In the genomic region with DNA sequence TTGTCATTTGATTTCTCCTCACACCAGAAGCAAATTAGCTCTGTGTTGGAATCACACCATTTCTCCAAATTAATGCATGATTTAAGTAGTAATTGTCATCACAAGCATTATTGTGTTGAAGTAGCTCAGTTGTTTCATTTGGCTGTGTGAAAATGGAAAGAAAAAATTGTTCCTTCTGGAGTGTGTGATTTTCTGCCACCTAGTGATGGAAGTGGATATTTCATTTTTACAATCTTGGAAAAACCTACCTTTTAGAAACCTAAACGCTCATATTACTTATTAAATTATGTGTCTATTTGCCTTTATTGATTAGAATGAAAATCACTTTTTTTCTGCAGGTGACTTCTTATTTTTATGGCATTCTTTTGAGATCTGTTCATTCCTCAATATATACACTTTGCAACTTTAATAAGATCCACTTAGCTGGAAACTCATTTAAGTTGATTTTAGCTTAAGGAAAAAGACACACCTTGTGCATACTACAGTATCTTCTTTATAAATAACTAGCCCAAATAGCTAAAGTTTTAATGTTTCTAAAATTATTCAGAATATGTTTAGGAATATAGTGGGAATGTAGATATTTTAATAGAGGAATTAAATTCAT, we compare ENCODE assay signal across 9 cellular contexts. TPM values are rescaled to one million over a fixed set of nuclear protein-coding genes. Genes with fewer than 3 reads are reported as not detected.
A peak's percentile ranks its signal among the peaks of the same experiment; 100 is the strongest.
DNase-seq lines count a peak whose midpoint lies in the region; ATAC-seq, FAIRE-seq and TF ChIP-seq lines count a peak whose summit lies in the region.
"Had no signal": no experiment of that assay in that cellular context is flagged by ENCODE, and none has a peak within 500 bp of the region (broad histone marks: within the 10 kb centered on the region; RNA-seq: fewer than 3 reads in every experiment).

No MANE protein-coding gene starts in this region.

- H3K9me3 ChIP-seq in CD4-positive, alpha-beta T cell (ENCODE audit: control insufficient read depth, low read length) = no peaks in the 10 kb centered on the region
- no peaks in the 10 kb centered on the region for H3K9me3 ChIP-seq in endothelial cell of umbilical vein (replicated peaks; ENCODE audit: control insufficient read depth, insufficient read depth, low read length)

- dilution Hi-C loops in endothelial cell of umbilical vein (cut with MboI; ENCODE audit: extremely low pct_ligation_motif_present, low sequenced_read_pairs) = no loop called here

- no peaks in the 10 kb centered on the region for H3K4me1 ChIP-seq in endothelial cell of umbilical vein (ENCODE audit: control insufficient read depth, extremely low read depth, insufficient read depth, low read length)

- BruUV-seq in endothelial cell of umbilical vein (replicated peaks; lab: Mats Ljungman, UMichigan) = no TSS peak

- no peaks in the 10 kb centered on the region for H3K79me2 ChIP-seq in endothelial cell of umbilical vein (ENCODE audit: control insufficient read depth, insufficient read depth, low read length)

- POLR2A ChIA-PET in CD4-positive, alpha-beta T cell (lab: Charles Lee) = no interaction called here
- POLR2A ChIA-PET in endothelial cell of umbilical vein (lab: Charles Lee) = no interaction called here

- peak; percentile 66 for TF ChIP-seq CTCF in CD4-positive, alpha-beta T cell (IDR thresholded peaks at IDR 0.05)
- TF ChIP-seq CTCF in GM20000 (IDR thresholded peaks at IDR 0.05; ENCODE audit: extremely low read depth, missing control alignments) (no peak), endothelial cell of umbilical vein (IDR thresholded peaks at IDR 0.05; ENCODE audit: extremely low read depth in 1 of 2, insufficient read depth in 1 of 2, low read depth in 1 of 2, low read length in 2 of 2) (peak; percentile 17 to 33)

- H3K9me3 Mint-ChIP-seq in CD4-positive, alpha-beta T cell = no peaks in the 10 kb centered on the region
- no peaks in the 10 kb centered on the region for H3K9me3 Mint-ChIP-seq in stimulated activated naive CD8-positive, alpha-beta T cell treated with anti-CD3 and anti-CD28 coated beads, Interleukin-15, amount 100 ng/mL, for 72 hours
- H3K9me3 Mint-ChIP-seq in immature natural killer cell = no peaks in the 10 kb centered on the region
- H3K9me3 Mint-ChIP-seq: IgD-negative memory B cell had no signal

- no peak overlapping the region for H3K4me3 ChIP-seq in endothelial cell of umbilical vein (replicated peaks in 1 of 3; ENCODE audit: insufficient read depth in 1 of 3, low read depth in 1 of 3, low read length in 3 of 3)

- no peaks in the 10 kb centered on the region for H3K27me3 ChIP-seq in CD4-positive, alpha-beta T cell (ENCODE audit: control insufficient read depth, insufficient read depth, low read length)
- H3K27me3 ChIP-seq in endothelial cell of umbilical vein (ENCODE audit: control insufficient read depth in 2 of 2, insufficient read depth in 2 of 2, low read length in 2 of 2) = no peaks in the 10 kb centered on the region

- CTCF ChIA-PET in CD4-positive, alpha-beta T cell (lab: Charles Lee) = interaction anchor here (0.6 to 1.1 kb wide), 2 partner anchors 8 to 51 kb away, joined by 3 read pairs; no protein-coding TSS in a partner anchor
- CTCF ChIA-PET in endothelial cell of umbilical vein (lab: Charles Lee) = interaction anchor here (0.6 to 3.9 kb wide), 33 partner anchors 8 to 730 kb away, joined by 3 to 62 read pairs (median 4); no protein-coding TSS in a partner anchor

- no peak overlapping the region for H2AFZ ChIP-seq in endothelial cell of umbilical vein (ENCODE audit: low read depth, low read length)

- H4K20me1 ChIP-seq in endothelial cell of umbilical vein (replicated peaks; ENCODE audit: control insufficient read depth, extremely low read depth, insufficient read depth, low read length) = no peaks in the 10 kb centered on the region

- H3K4me2 ChIP-seq in endothelial cell of umbilical vein (ENCODE audit: insufficient read depth, low read length) = no peak overlapping the region

- H3K27ac ChIP-seq in CD4-positive, alpha-beta T cell (ENCODE audit: low read depth, low read length) = no peak overlapping the region
- H3K27ac ChIP-seq in endothelial cell of umbilical vein (ENCODE audit: insufficient read depth, low read depth, low read length) = no peak overlapping the region

- no peaks in the 10 kb centered on the region for H3K27me3 Mint-ChIP-seq in CD4-positive, alpha-beta T cell
- no peaks in the 10 kb centered on the region for H3K27me3 Mint-ChIP-seq in stimulated activated naive CD8-positive, alpha-beta T cell treated with anti-CD3 and anti-CD28 coated beads, Interleukin-15, amount 100 ng/mL, for 72 hours
- H3K27me3 Mint-ChIP-seq in immature natural killer cell (ENCODE audit: low read depth in 3 of 3) = no peaks in the 10 kb centered on the region
- H3K27me3 Mint-ChIP-seq: IgD-negative memory B cell had no signal

- TF ChIP-seq POLR2A in endothelial cell of umbilical vein (IDR thresholded peaks at IDR 0.05; ENCODE audit: low read depth, low read length) = no peak

- H3K9me1 ChIP-seq in endothelial cell of umbilical vein (replicated peaks; ENCODE audit: control insufficient read depth, extremely low read depth, insufficient read depth, low read length) = no peaks in the 10 kb centered on the region

- no peak for DNase-seq in CD4-positive, alpha-beta T cell
- DNase-seq in GM20000 (ENCODE audit: low spot score) (peak; percentile 4), NCI-H69 (lab: John Stamatoyannopoulos, UW) (peak; percentile 38), endothelial cell of umbilical vein (ENCODE audit: low read depth, low spot score) (peak; percentile 40), renal cortical epithelial cell (ENCODE audit: low read depth) (peak; percentile 51), immature natural killer cell (no peak)
- no peak for DNase-seq in stimulated activated naive CD8-positive, alpha-beta T cell treated with anti-CD3 and anti-CD28 coated beads, Interleukin-15, amount 100 ng/mL, for 72 hours
- no peak for DNase-seq in activated T-cell treated with anti-CD3 and anti-CD28 coated beads, Interleukin-2, amount 50 U/mL, for 48 hours

- H3K4me1 Mint-ChIP-seq in CD4-positive, alpha-beta T cell (ENCODE audit: low read depth) = no peaks in the 10 kb centered on the region
- H3K4me1 Mint-ChIP-seq in stimulated activated naive CD8-positive, alpha-beta T cell treated with anti-CD3 and anti-CD28 coated beads, Interleukin-15, amount 100 ng/mL, for 72 hours = no peaks in the 10 kb centered on the region
- H3K4me1 Mint-ChIP-seq in immature natural killer cell = no peaks in the 10 kb centered on the region
- H3K4me1 Mint-ChIP-seq: IgD-negative memory B cell had no signal

- intact Hi-C loops in CD4-positive, alpha-beta T cell (cut with DNase I, micrococcal nuclease) = loop anchor here in 1 of 2 experiments (5.0 kb wide), 1 partner anchor 373 kb away; no protein-coding TSS in a partner anchor
- intact Hi-C loops in endothelial cell of umbilical vein (cut with micrococcal nuclease) = loop anchor here (1.0 to 2.0 kb wide), 2 partner anchors 371 to 858 kb away; no protein-coding TSS in a partner anchor

- H3K36me3 Mint-ChIP-seq in CD4-positive, alpha-beta T cell (ENCODE audit: low read depth) = no peaks in the 10 kb centered on the region
- no peaks in the 10 kb centered on the region for H3K36me3 Mint-ChIP-seq in immature natural killer cell
- H3K36me3 Mint-ChIP-seq: IgD-negative memory B cell had no signal

- H3K9ac ChIP-seq in endothelial cell of umbilical vein (replicated peaks; ENCODE audit: extremely low read depth, insufficient read depth, low read length) = no peak overlapping the region

- no peak for ATAC-seq in CD4-positive, alpha-beta T cell (ENCODE audit: poor library complexity)
- ATAC-seq in stimulated activated naive CD8-positive, alpha-beta T cell treated with anti-CD3 and anti-CD28 coated beads, Interleukin-15, amount 100 ng/mL, for 72 hours = no peak

- no peak overlapping the region for H3K4me3 Mint-ChIP-seq in CD4-positive, alpha-beta T cell
- H3K4me3 Mint-ChIP-seq in stimulated activated naive CD8-positive, alpha-beta T cell treated with anti-CD3 and anti-CD28 coated beads, Interleukin-15, amount 100 ng/mL, for 72 hours = no peak overlapping the region
- H3K4me3 Mint-ChIP-seq in immature natural killer cell = no peak overlapping the region
- H3K4me3 Mint-ChIP-seq: IgD-negative memory B cell had no signal

- H3K36me3 ChIP-seq in endothelial cell of umbilical vein (ENCODE audit: control insufficient read depth in 2 of 2, extremely low read depth in 1 of 2, insufficient read depth in 2 of 2, low read length in 2 of 2) = no peaks in the 10 kb centered on the region

- no peak overlapping the region for H3K27ac Mint-ChIP-seq in CD4-positive, alpha-beta T cell
- no peak overlapping the region for H3K27ac Mint-ChIP-seq in stimulated activated naive CD8-positive, alpha-beta T cell treated with anti-CD3 and anti-CD28 coated beads, Interleukin-15, amount 100 ng/mL, for 72 hours
- H3K27ac Mint-ChIP-seq in immature natural killer cell = no peak overlapping the region
- H3K27ac Mint-ChIP-seq: IgD-negative memory B cell had no signal

- peak; percentile 44 for FAIRE-seq in endothelial cell of umbilical vein (lab: Jason Lieb, UNC)

TF ChIP-seq in endothelial cell of umbilical vein, 7 proteins besides CTCF, POLR2A, EP300 and RAD21:
- TF ChIP-seq JUN (IDR thresholded peaks at IDR 0.05; ENCODE audit: borderline replicate concordance, insufficient read depth, insufficient read length, low read depth) (no peak), POLR2AphosphoS5 (IDR thresholded peaks at IDR 0.05; ENCODE audit: insufficient read depth, low read depth, low read length) (no peak), FOS (IDR thresholded peaks at IDR 0.05; ENCODE audit: borderline replicate concordance, insufficient read depth, low read length) (no peak), GATA2 (IDR thresholded peaks at IDR 0.05; ENCODE audit: insufficient read depth, insufficient read length, low read depth, low read length) (no peak), EZH2 (IDR thresholded peaks at IDR 0.05; ENCODE audit: borderline replicate concordance, low read depth, low read length, severe bottlenecking) (no peak), MYC (IDR thresholded peaks at IDR 0.05; ENCODE audit: low read depth, low read length) (no peak)
- TF ChIP-seq, protein P1, sequence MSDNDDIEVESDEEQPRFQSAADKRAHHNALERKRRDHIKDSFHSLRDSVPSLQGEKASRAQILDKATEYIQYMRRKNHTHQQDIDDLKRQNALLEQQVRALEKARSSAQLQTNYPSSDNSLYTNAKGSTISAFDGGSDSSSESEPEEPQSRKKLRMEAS (IDR thresholded peaks at IDR 0.05; ENCODE audit: insufficient read depth, insufficient read length) = no peak

RNA-seq across cellular contexts. Expression of a gene that starts 50.0 kb away (rescaled TPM):
- total RNA-seq in CD4-positive, alpha-beta T cell = 10 to 100 TPM; 44.3 to 45.7 TPM
- total RNA-seq in endothelial cell of umbilical vein (191 and 204 TPM in 2 replicates), renal cortical epithelial cell (152 and 161 TPM in 2 replicates)
- polyA plus RNA-seq in endothelial cell of umbilical vein (119 and 121 TPM in 2 replicates), immature natural killer cell (100 to 1,000 TPM; 234 to 331 (median 297) TPM)
- polyA plus RNA-seq in endothelial cell of umbilical vein (2011; cell fraction: cytosol; rRNA removed) = 190 and 202 TPM in 2 replicates
- polyA plus RNA-seq in endothelial cell of umbilical vein (2011; cell fraction: nucleus; rRNA removed) = 109 and 115 TPM in 2 replicates
- polyA plus RNA-seq in endothelial cell of umbilical vein (2012) = 235 and 325 TPM in 2 replicates
- 63.6 and 78.0 TPM in 2 replicates for polyA minus RNA-seq in endothelial cell of umbilical vein
- polyA minus RNA-seq in endothelial cell of umbilical vein (2011; cell fraction: cytosol; rRNA and poly(A)+ RNA removed) = 28.9 TPM
- polyA minus RNA-seq in endothelial cell of umbilical vein (2011; cell fraction: nucleus; rRNA and poly(A)+ RNA removed) = 31.4 and 47.7 TPM in 2 replicates

Comparison
In these comparisons a context has a peak if more than half of its experiments do, and no peak if none do; other contexts are left out.
1. DNase-seq: peak in GM20000 (single experiment), NCI-H69 (single experiment), endothelial cell of umbilical vein (single experiment) and renal cortical epithelial cell (single experiment); none in CD4-positive, alpha-beta T cell (0 of 10), stimulated activated naive CD8-positive, alpha-beta T cell treated with anti-CD3 and anti-CD28 coated beads, Interleukin-15, amount 100 ng/mL, for 72 hours (0 of 2), activated T-cell treated with anti-CD3 and anti-CD28 coated beads, Interleukin-2, amount 50 U/mL, for 48 hours (0 of 2) and immature natural killer cell (0 of 3).